Comparison of ENCODE assay signal across 6 cellular contexts in the genomic region with DNA sequence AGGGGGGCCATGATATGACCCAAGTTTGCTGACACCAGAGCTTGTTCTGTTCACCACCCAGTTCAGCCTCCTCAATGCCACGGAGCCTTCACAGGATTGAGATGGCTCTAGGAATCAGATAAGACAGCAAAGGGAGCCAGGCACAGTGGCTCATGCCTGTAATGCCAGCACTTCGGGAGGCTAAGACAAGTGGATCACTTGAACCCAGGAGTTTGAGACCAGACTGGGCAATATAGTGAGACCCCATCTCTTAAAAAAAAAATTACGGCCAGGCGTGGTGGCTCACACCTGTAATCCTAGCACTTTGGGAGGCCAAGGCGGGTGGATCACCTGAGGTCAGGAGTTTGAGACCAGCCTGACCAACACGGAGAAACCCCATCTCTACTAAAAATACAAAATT.
DNase-seq lines count a peak whose midpoint lies in the region; ATAC-seq, FAIRE-seq and TF ChIP-seq lines count a peak whose summit lies in the region.
"Not testable (repeated sequence)": the region's sequence is repeated elsewhere in the genome, so short reads cannot be mapped to it uniquely, and the experiment has no call there.

No MANE protein-coding gene starts in this region.

- H4K8ac ChIP-seq in H1 (ENCODE audit: extremely low read depth, insufficient read depth, low read length), result not testable (repeated sequence)

- H3K9me1 ChIP-seq in K562 (ENCODE audit: control insufficient read depth, insufficient read depth, low read length), result not testable (repeated sequence)

- not testable (repeated sequence) for ATAC-seq in WTC11, K562, HepG2

- H3K79me1 ChIP-seq in H1 (ENCODE audit: low read depth, low read length), result not testable (repeated sequence)

- H3K9ac ChIP-seq in K562 (ENCODE audit: insufficient read depth in 1 of 2, low read depth in 2 of 2, low read length in 2 of 2); H1 (replicated peaks in 1 of 4; ENCODE audit: extremely low read depth in 1 of 4, low read depth in 3 of 4, low read length in 3 of 4); HepG2 (ENCODE audit: insufficient read depth, low read depth, low read length): not testable (repeated sequence)

- not testable (repeated sequence) for TF ChIP-seq EP300 in K562 (IDR thresholded peaks at IDR 0.05; ENCODE audit: low read length); H1 (IDR thresholded peaks at IDR 0.05; ENCODE audit: borderline replicate concordance in 1 of 2, low read depth in 2 of 2, low read length in 2 of 2); HepG2 (IDR thresholded peaks at IDR 0.05; ENCODE audit: low read depth in 2 of 2, low read length in 2 of 2); HepG2 (CRISPR knock-in tag; IDR thresholded peaks at IDR 0.05; ENCODE audit: borderline replicate concordance)

- H2BK12ac ChIP-seq in H1 (ENCODE audit: low read depth, low read length), result not testable (repeated sequence)

- not testable (repeated sequence) for H3K56ac ChIP-seq in H1 (replicated peaks; ENCODE audit: insufficient read length, low read depth, low read length)

- not testable (repeated sequence) for H3K9me3 Mint-ChIP-seq in WTC11; osteocyte (ENCODE audit: unreplicated experiment)

- not testable (repeated sequence) for H3K4me3 ChIP-seq in HEK293 (ENCODE audit: low read depth, low read length); K562; H1 (ENCODE audit: extremely low read depth in 1 of 4, insufficient read depth in 2 of 4, low read depth in 3 of 4, low read length in 4 of 4); HepG2 (replicated peaks in 1 of 3; ENCODE audit: insufficient read depth in 1 of 3, low read depth in 2 of 3, low read length in 3 of 3)

- FAIRE-seq in K562 (lab: Jason Lieb, UNC); H1 (lab: Jason Lieb, UNC); HepG2 (lab: Jason Lieb, UNC): not testable (repeated sequence)

- H2BK120ac ChIP-seq in H1 (replicated peaks; ENCODE audit: low read depth, low read length), result not testable (repeated sequence)

- not testable (repeated sequence) for H3K79me2 ChIP-seq in K562 (ENCODE audit: control insufficient read depth, insufficient read depth, low read length); H1 (ENCODE audit: control insufficient read depth in 1 of 2, insufficient read depth in 2 of 2, low read length in 2 of 2); HepG2 (ENCODE audit: insufficient read depth, low read length)

- TF ChIP-seq CTCF in HEK293 (tag by site-specific recombination; IDR thresholded peaks at IDR 0.05); WTC11 (IDR thresholded peaks at IDR 0.05); K562 (IDR thresholded peaks at IDR 0.05 in 2 of 3, conservative IDR thresholded peaks at IDR 0.05 in 1 of 3; ENCODE audit: insufficient read depth in 2 of 3, low read depth in 1 of 3, low read length in 3 of 3); H1 (IDR thresholded peaks at IDR 0.05; ENCODE audit: control extremely low read depth in 1 of 3, insufficient read depth in 1 of 3, low read depth in 1 of 3, low read length in 3 of 3); HepG2 (CRISPR knock-in tag; IDR thresholded peaks at IDR 0.05); osteocyte (IDR thresholded peaks at IDR 0.05): not testable (repeated sequence)

- not testable (repeated sequence) for TF ChIP-seq POLR2A in K562 (conservative IDR thresholded peaks at IDR 0.05); H1 (IDR thresholded peaks at IDR 0.05; ENCODE audit: control extremely low read depth in 1 of 2, low read depth in 2 of 2, low read length in 2 of 2); HepG2 (IDR thresholded peaks at IDR 0.05; ENCODE audit: insufficient read depth in 1 of 2, low read depth in 2 of 2, low read length in 2 of 2)

- H3K4me3 Mint-ChIP-seq in WTC11; osteocyte (ENCODE audit: unreplicated experiment): not testable (repeated sequence)

- not testable (repeated sequence) for H3K36me3 ChIP-seq in HEK293 (ENCODE audit: control insufficient read depth in 2 of 2, insufficient read depth in 1 of 2, low read length in 2 of 2); K562 (ENCODE audit: control insufficient read depth, insufficient read depth, low read length); H1 (ENCODE audit: control insufficient read depth in 2 of 4, insufficient read depth in 4 of 4, low read length in 3 of 4); HepG2 (replicated peaks in 1 of 2; ENCODE audit: control insufficient read depth in 1 of 2, insufficient read depth in 2 of 2, low read length in 2 of 2)

- in situ Hi-C loops in K562 (cut with MboI); HepG2 (cut with HindIII; ENCODE audit: extremely low pct_ligation_motif_present, low pct_unique_long_range_greater_than_20kb): not testable (repeated sequence)

- not testable (repeated sequence) for H2BK15ac ChIP-seq in H1 (ENCODE audit: low read length)

- WGBS in K562 (ENCODE audit: insufficient coverage, low coverage, missing lambda C conversion rate), result 65% methylated on average over 4 of the region's 6 CpGs
- 85% methylated on average over 4 of the region's 6 CpGs; no CpG with 5 or more reads in 1 of the 2 experiments for WGBS in H1 (ENCODE audit: extremely low coverage in 1 of 2, insufficient coverage in 1 of 2, insufficient read length in 1 of 2, insufficient replicate concordance in 2 of 2, low coverage in 1 of 2, low lambda C conversion rate in 2 of 2, missing lambda C conversion rate in 1 of 2), 2 experiments
- WGBS in HepG2 (ENCODE audit: low lambda C conversion rate), result 93% methylated on average over 6 of the region's 6 CpGs

- peak overlapping the region; percentile 65 for H4K91ac ChIP-seq in H1 (replicated peaks; ENCODE audit: insufficient read length, low read length)

- H3K9me3 ChIP-seq in HEK293 (ENCODE audit: control insufficient read depth, insufficient read depth, low read depth, low read length); K562 (replicated peaks; ENCODE audit: control insufficient read depth, insufficient read depth, low read depth, low read length); H1 (ENCODE audit: insufficient read depth in 2 of 2, low read depth in 1 of 2, low read length in 1 of 2); HepG2 (ENCODE audit: low read length): not testable (repeated sequence)

- H3K23ac ChIP-seq in H1 (ENCODE audit: insufficient read length), result not testable (repeated sequence)

- not testable (repeated sequence) for H3K23me2 ChIP-seq in H1 (ENCODE audit: low read depth, low read length)

- not testable (repeated sequence) for BruUV-seq in K562 (replicated peaks; lab: Mats Ljungman, UMichigan); HepG2 (replicated peaks; lab: Mats Ljungman, UMichigan)

- H3K4me1 Mint-ChIP-seq in WTC11, result peaks cover 11% of the 10 kb centered on the region
- not testable (repeated sequence) for H3K4me1 Mint-ChIP-seq in osteocyte (ENCODE audit: unreplicated experiment)

- H3K27ac ChIP-seq in HEK293 (ENCODE audit: extremely low read depth, low read depth, low read length); K562 (ENCODE audit: extremely low read depth, low read depth, low read length); H1 (ENCODE audit: low read depth, low read length); HepG2 (ENCODE audit: extremely low read length, insufficient read depth, low read length): not testable (repeated sequence)

- not testable (repeated sequence) for DNase-seq in WTC11 (ENCODE audit: low spot score); K562 (ENCODE audit: extremely low read depth in 1 of 4, low spot score in 3 of 4); H1 (ENCODE audit: low read depth in 1 of 2, low spot score in 2 of 2); HepG2 (ENCODE audit: low spot score)
- peak; percentile 21 for DNase-seq in osteocyte (ENCODE audit: extremely low spot score, unreplicated experiment)

- not testable (repeated sequence) for H4K5ac ChIP-seq in H1 (ENCODE audit: insufficient read length, low read depth, low read length)

- H3K14ac ChIP-seq in H1 (ENCODE audit: insufficient read length), result not testable (repeated sequence)

- not testable (repeated sequence) for H3K18ac ChIP-seq in H1 (ENCODE audit: extremely low read depth, low read length)

- H2AFZ ChIP-seq in K562 (ENCODE audit: low read depth, low read length); H1 (ENCODE audit: low read length); HepG2 (ENCODE audit: low read length): not testable (repeated sequence)

- not testable (repeated sequence) for H3K4ac ChIP-seq in H1 (replicated peaks; ENCODE audit: insufficient read length, low read depth, low read length)

- not testable (repeated sequence) for H4K20me1 ChIP-seq in K562 (replicated peaks; ENCODE audit: control insufficient read depth, insufficient read depth, low read length); H1 (replicated peaks in 1 of 2; ENCODE audit: control insufficient read depth in 1 of 2, insufficient read depth in 2 of 2, low read length in 2 of 2); HepG2 (ENCODE audit: insufficient read depth, low read length)

- H3K4me1 ChIP-seq in HEK293 (ENCODE audit: control insufficient read depth, insufficient read depth, low read length); K562 (replicated peaks in 1 of 2; ENCODE audit: control insufficient read depth in 2 of 2, insufficient read depth in 2 of 2, low read length in 2 of 2); H1 (replicated peaks in 1 of 4; ENCODE audit: control insufficient read depth in 3 of 4, insufficient read depth in 4 of 4, low read length in 3 of 4): not testable (repeated sequence)
- peaks cover 27% of the 10 kb centered on the region for H3K4me1 ChIP-seq in HepG2 (ENCODE audit: insufficient read depth, low read length)

- not testable (repeated sequence) for TF ChIP-seq RAD21 in K562 (CRISPR knock-in tag; conservative IDR thresholded peaks at IDR 0.05 in 1 of 2, IDR thresholded peaks at IDR 0.05 in 1 of 2); H1 (IDR thresholded peaks at IDR 0.05 in 1 of 2, conservative IDR thresholded peaks at IDR 0.05 in 1 of 2; ENCODE audit: low read depth in 2 of 2, low read length in 2 of 2); HepG2 (CRISPR knock-in tag; IDR thresholded peaks at IDR 0.05)

- not testable (repeated sequence) for H3K4me2 ChIP-seq in K562 (ENCODE audit: insufficient read depth, low read length); H1 (ENCODE audit: insufficient read depth in 1 of 2, low read depth in 2 of 2, low read length in 2 of 2); HepG2 (ENCODE audit: low read depth, low read length)

- H2BK20ac ChIP-seq in H1 (ENCODE audit: low read length), result peak overlapping the region; percentile 3; the same call in 1 of the 2 replicates

- H2BK5ac ChIP-seq in H1 (ENCODE audit: low read depth, low read length), result not testable (repeated sequence)

- CTCF ChIA-PET in HEK293 (lab: Yijun Ruan, JAX), result interaction anchor here (0.6 to 0.7 kb wide), 3 partner anchors 70 to 188 kb away, joined by 3 to 4 read pairs (median 3); no protein-coding TSS in a partner anchor
- CTCF ChIA-PET in WTC11 (lab: Charles Lee); K562 (lab: Yijun Ruan, JAX; ENCODE audit: low intra/inter-chr PET ratio); H1 (lab: Charles Lee; ENCODE audit: partially characterized antibody); HepG2 (lab: Yijun Ruan, JAX; ENCODE audit: low intra/inter-chr PET ratio, low total read pairs): not testable (repeated sequence)

- not testable (repeated sequence) for H3K27me3 Mint-ChIP-seq in WTC11 (ENCODE audit: low read depth); osteocyte (ENCODE audit: unreplicated experiment)

- not testable (repeated sequence) for H3K27me3 ChIP-seq in K562 (ENCODE audit: control insufficient read depth in 2 of 2, insufficient read depth in 2 of 2, low read length in 2 of 2); H1 (replicated peaks in 1 of 4; ENCODE audit: control insufficient read depth in 3 of 4, extremely low read depth in 1 of 4, insufficient read depth in 3 of 4, low read length in 3 of 4); HepG2 (ENCODE audit: control insufficient read depth in 1 of 2, insufficient read depth in 2 of 2, low read length in 2 of 2)

- intact Hi-C loops in K562 (cut with micrococcal nuclease); HepG2 (cut with micrococcal nuclease; ENCODE audit: unreplicated experiment): not testable (repeated sequence)

- H2AK5ac ChIP-seq in H1 (ENCODE audit: low read depth, low read length), result not testable (repeated sequence)

- POLR2A ChIA-PET in HEK293 (lab: Yijun Ruan, JAX); WTC11 (lab: Charles Lee): not testable (repeated sequence)
- POLR2A ChIA-PET in K562 (lab: Yijun Ruan, JAX) (interaction anchor here (0.6 kb wide), 1 partner anchor 124 kb away, joined by 3 read pairs; no protein-coding TSS in a partner anchor), H1 (lab: Charles Lee; ENCODE audit: partially characterized antibody) (interaction anchor here (1.4 kb wide), 1 partner anchor 11 kb away, joined by 5 read pairs; no protein-coding TSS in a partner anchor), HepG2 (lab: Yijun Ruan, JAX) (interaction anchor here (1.0 kb wide), 1 partner anchor 67 kb away, joined by 3 read pairs; no protein-coding TSS in a partner anchor)

- H3K27ac Mint-ChIP-seq in WTC11; osteocyte (ENCODE audit: unreplicated experiment): not testable (repeated sequence)

- not testable (repeated sequence) for H3K36me3 Mint-ChIP-seq in WTC11; osteocyte (ENCODE audit: unreplicated experiment)
